ENCODE assay signal across 26 cellular contexts in genomic region chr7:32535303-32535702, GRCh38.
A peak's percentile ranks its signal among the peaks of the same experiment; 100 is the strongest.
DNase-seq lines count a peak whose midpoint lies in the region; ATAC-seq and TF ChIP-seq lines count a peak whose summit lies in the region.
"Had no signal": no experiment of that assay in that cellular context is flagged by ENCODE, and none has a peak within 500 bp of the region (broad histone marks: within the 10 kb centered on the region; RNA-seq: fewer than 3 reads in every experiment).

No MANE protein-coding gene starts in this region.

- H3K27me3 Mint-ChIP-seq in effector memory CD8-positive, alpha-beta T cell, result no peaks in the 10 kb centered on the region
- H3K27me3 Mint-ChIP-seq: activated naive CD8-positive, alpha-beta T cell; naive B cell; stimulated activated naive CD8-positive, alpha-beta T cell treated with anti-CD3 and anti-CD28 coated beads, Interleukin-15, Interleukin-2, amounts not matched to agents 100 ng/mL and 50 ng/mL, for 24 hours had no signal

- ATAC-seq in HG03442 (IDR thresholded peaks at IDR 0.05; ENCODE audit: unreplicated experiment) (peak; percentile 47), GM18502 (IDR thresholded peaks at IDR 0.05; ENCODE audit: poor library complexity, unreplicated experiment) (no peak)
- ATAC-seq in effector memory CD8-positive, alpha-beta T cell (replicated peaks), result no peak
- ATAC-seq: foreskin keratinocyte had no signal

- intact Hi-C loops in posterior cingulate gyrus (cut with DNase I), result no loop called here

- peaks cover 8 to 48% of the 10 kb centered on the region in 2 donors for H3K4me1 Mint-ChIP-seq in effector memory CD8-positive, alpha-beta T cell (ENCODE audit: low read depth in 2 of 2)

- peak overlapping the region; percentile 65 to 71 for H3K27ac Mint-ChIP-seq in effector memory CD8-positive, alpha-beta T cell
- H3K27ac Mint-ChIP-seq: HFFc6 had no signal

- no peak overlapping the region for H3K4me3 Mint-ChIP-seq in effector memory CD8-positive, alpha-beta T cell
- H3K4me3 Mint-ChIP-seq: activated naive CD8-positive, alpha-beta T cell; HFFc6; naive B cell; stimulated activated naive CD8-positive, alpha-beta T cell treated with anti-CD3 and anti-CD28 coated beads, Interleukin-15, Interleukin-2, amounts not matched to agents 100 ng/mL and 50 ng/mL, for 24 hours had no signal

- H3K36me3 Mint-ChIP-seq in effector memory CD8-positive, alpha-beta T cell (ENCODE audit: insufficient read depth), result peaks cover 5% of the 10 kb centered on the region
- H3K36me3 Mint-ChIP-seq: naive B cell had no signal

- no peaks in the 10 kb centered on the region for H3K9me3 Mint-ChIP-seq in effector memory CD8-positive, alpha-beta T cell
- H3K9me3 Mint-ChIP-seq: HFFc6; naive B cell; stimulated activated naive CD8-positive, alpha-beta T cell treated with anti-CD3 and anti-CD28 coated beads, Interleukin-15, Interleukin-2, amounts not matched to agents 100 ng/mL and 50 ng/mL, for 24 hours had no signal

- DNase-seq in NOMO-1 treated with DMSO at 0.1 percent for 48 hours (lab: John Stamatoyannopoulos, UW; ENCODE audit: unreplicated experiment) (peak; percentile 53), NOMO-1 treated with dmso at 0.1 percent for 144 hours (lab: John Stamatoyannopoulos, UW; ENCODE audit: unreplicated experiment) (no peak), GM20000 (ENCODE audit: low spot score) (peak; percentile 7), posterior cingulate gyrus (no peak), COLO829 (ENCODE audit: low spot score) (no peak)
- no peak for DNase-seq in effector memory CD8-positive, alpha-beta T cell
- DNase-seq: activated CD4-positive, alpha-beta T cell treated with anti-CD3 and anti-CD28 coated beads for 1 hour; Caco-2; cerebellar nuclear complex; DND-41; erythroblast; foreskin keratinocyte; HFFc6; KG1; mesendoderm; naive B cell; NCI-H1694 treated with DMSO at 0.1 percent for 48 hours; NCI-H2227 treated with DMSO at 0.1 percent for 48 hours; PC-9; SHP77; stimulated activated CD4-positive, alpha-beta T cell treated with anti-CD3 and anti-CD28 coated beads, Interleukin-4, amount 100 ng/mL, for 1 hour; tibial artery had no signal

- no peak for TF ChIP-seq CTCF in GM20000 (IDR thresholded peaks at IDR 0.05; ENCODE audit: extremely low read depth, missing control alignments)

Comparison
In these comparisons a context has a peak if more than half of its experiments do, and no peak if none do; other contexts are left out.
1. DNase-seq: peak in NOMO-1 treated with DMSO at 0.1 percent for 48 hours (single experiment) and GM20000 (single experiment); none in NOMO-1 treated with dmso at 0.1 percent for 144 hours (single experiment), effector memory CD8-positive, alpha-beta T cell (0 of 3), posterior cingulate gyrus (0 of 10) and COLO829 (single experiment).